In genomic region chr1:46413596-46413985, GRCh38 we compare ENCODE assay signal across 8 cellular contexts. TPM values are rescaled to one million over a fixed set of nuclear protein-coding genes. Genes with fewer than 3 reads are reported as not detected.
DNase-seq lines count a peak whose midpoint lies in the region; ATAC-seq and TF ChIP-seq lines count a peak whose summit lies in the region.

No MANE protein-coding gene starts in this region.

- H3K4me1 ChIP-seq in DND-41 (ENCODE audit: insufficient read depth, low read length), result no peaks in the 10 kb centered on the region

- H3K4me3 ChIP-seq in DND-41 (ENCODE audit: low read depth in 1 of 2, low read length in 2 of 2), result no peak overlapping the region

- H3K9me3 ChIP-seq in DND-41 (ENCODE audit: insufficient read depth, low read length, severe bottlenecking), result no peaks in the 10 kb centered on the region

- peaks cover 3% of the 10 kb centered on the region for H3K27me3 Mint-ChIP-seq in osteocyte (ENCODE audit: unreplicated experiment)

- ATAC-seq in DND-41 (ENCODE audit: insufficient read depth, low read depth) (peak; percentile 90), HG02798 (IDR thresholded peaks at IDR 0.05; ENCODE audit: poor library complexity, unreplicated experiment) (no peak), GM21786 (IDR thresholded peaks at IDR 0.05; ENCODE audit: unreplicated experiment) (no peak)

- 0 out of 2 replicates have a peak, but pooled peaks cover 8% of the 10 kb centered on the region for H4K20me1 ChIP-seq in DND-41 (ENCODE audit: insufficient read depth, low read length)

- H3K79me2 ChIP-seq in DND-41 (ENCODE audit: insufficient read depth, low read length), result no peaks in the 10 kb centered on the region

- H3K4me3 Mint-ChIP-seq in osteocyte (ENCODE audit: unreplicated experiment), result no peak overlapping the region

- H3K4me2 ChIP-seq in DND-41 (ENCODE audit: insufficient read depth, low read length), result no peak overlapping the region

- no peak overlapping the region for H3K9ac ChIP-seq in DND-41 (ENCODE audit: low read depth, low read length)

- no peaks in the 10 kb centered on the region for H3K27me3 ChIP-seq in DND-41 (ENCODE audit: insufficient read depth, low read length, poor library complexity)

- DNase-seq in DND-41, result peak; percentile 50
- peak; percentile 50 for DNase-seq in H4 (ENCODE audit: low spot score)
- peak; percentile 26 for DNase-seq in T-helper 9 cell
- DNase-seq in fibroblast of peridontal ligament (ENCODE audit: extremely low read depth), result peak; percentile 8
- no peak for DNase-seq in osteocyte (ENCODE audit: extremely low spot score, unreplicated experiment)
- no peak for DNase-seq in NK-92 (lab: John Stamatoyannopoulos, UW; ENCODE audit: unreplicated experiment)

- H3K36me3 Mint-ChIP-seq in osteocyte (ENCODE audit: unreplicated experiment), result no peaks in the 10 kb centered on the region

- H3K4me1 Mint-ChIP-seq in osteocyte (ENCODE audit: unreplicated experiment), result no peaks in the 10 kb centered on the region

- no peak overlapping the region for H2AFZ ChIP-seq in DND-41 (ENCODE audit: low read depth, low read length)

- no peak overlapping the region for H3K27ac Mint-ChIP-seq in osteocyte (ENCODE audit: unreplicated experiment)

- H3K27ac ChIP-seq in DND-41 (ENCODE audit: low read length), result no peak overlapping the region

- TF ChIP-seq CTCF in DND-41 (IDR thresholded peaks at IDR 0.05; ENCODE audit: borderline replicate concordance, extremely low read depth, low read length, poor library complexity, severe bottlenecking), result peak; percentile 60
- no peak for TF ChIP-seq CTCF in osteocyte (IDR thresholded peaks at IDR 0.05)

- no peaks in the 10 kb centered on the region for H3K9me3 Mint-ChIP-seq in osteocyte (ENCODE audit: unreplicated experiment)

- H3K36me3 ChIP-seq in DND-41 (ENCODE audit: insufficient read depth, low read length), result no peaks in the 10 kb centered on the region

RNA-seq across cellular contexts. Expression of gene FAAH, which starts 19.5 kb away (rescaled TPM):
- total RNA-seq in H4 (2014; rRNA removed; shearing (Covaris generic)), result 0.64 and 2.0 TPM in 2 replicates
- 12.2 and 15.3 TPM in 2 replicates for total RNA-seq in osteocyte

Comparison
In these comparisons a context has a peak if more than half of its experiments do, and no peak if none do; other contexts are left out.
1. DNase-seq: peak in DND-41 (single experiment), H4 (single experiment), T-helper 9 cell (single experiment) and fibroblast of peridontal ligament (single experiment); none in osteocyte (single experiment) and NK-92 (single experiment).